In the genomic region with DNA sequence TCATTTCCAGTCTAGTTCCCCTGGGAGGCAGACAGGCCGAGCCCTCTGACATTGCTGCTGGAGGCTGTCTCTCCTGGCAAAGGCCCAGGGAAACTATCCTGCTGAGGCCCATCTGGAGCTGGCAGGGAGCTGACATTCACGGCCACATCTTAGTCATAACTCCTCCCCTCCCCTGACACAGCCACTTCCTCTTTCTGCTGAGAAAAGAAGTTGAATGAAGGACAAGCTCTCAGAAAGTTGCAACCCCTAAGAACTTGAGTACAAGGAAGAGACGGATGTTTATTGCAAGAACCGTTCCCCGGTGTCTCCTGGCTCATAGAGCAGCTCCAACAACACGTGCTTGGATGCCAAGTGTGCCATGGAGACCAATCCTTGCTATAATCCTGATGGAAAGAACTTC, we compare ENCODE assay signal across 8 cellular contexts. TPM values are rescaled to one million over a fixed set of nuclear protein-coding genes. Genes with fewer than 3 reads are reported as not detected.
DNase-seq lines count a peak whose midpoint lies in the region; ATAC-seq and TF ChIP-seq lines count a peak whose summit lies in the region.
"Not testable (repeated sequence)": the region's sequence is repeated elsewhere in the genome, so short reads cannot be mapped to it uniquely, and the experiment has no call there.

No MANE protein-coding gene starts in this region.

- not testable (repeated sequence) for H3K36me3 ChIP-seq in OCI-LY7 (ENCODE audit: insufficient read depth, low read length)

- H4K20me1 ChIP-seq in OCI-LY7 (ENCODE audit: insufficient read depth, low read length): not testable (repeated sequence)

- not testable (repeated sequence) for BruUV-seq in OCI-LY7 (replicated peaks; lab: Mats Ljungman, UMichigan)

- peak overlapping the region; percentile 80 for H3K27ac Mint-ChIP-seq in stimulated activated naive CD8-positive, alpha-beta T cell treated with anti-CD3 and anti-CD28 coated beads, Interleukin-15, Interleukin-2, amounts not matched to agents 100 ng/mL and 50 ng/mL, for 24 hours

- not testable (repeated sequence) for H3K4me3 Mint-ChIP-seq in stimulated activated naive CD8-positive, alpha-beta T cell treated with anti-CD3 and anti-CD28 coated beads, Interleukin-15, Interleukin-2, amounts not matched to agents 100 ng/mL and 50 ng/mL, for 24 hours

- H3K4me2 ChIP-seq in OCI-LY7 (ENCODE audit: low read length): peak overlapping the region; percentile 40; the same call in 1 of the 2 replicates

- ATAC-seq in GM21576 (IDR thresholded peaks at IDR 0.05; ENCODE audit: unreplicated experiment) (peak; percentile 96), HG03520 (IDR thresholded peaks at IDR 0.05; ENCODE audit: unreplicated experiment) (peak; percentile 94)

- H2AFZ ChIP-seq in OCI-LY7 (ENCODE audit: low read length): not testable (repeated sequence)

- POLR2A ChIA-PET in OCI-LY7 (lab: Charles Lee): not testable (repeated sequence)

- H3K27me3 Mint-ChIP-seq in stimulated activated naive CD8-positive, alpha-beta T cell treated with anti-CD3 and anti-CD28 coated beads, Interleukin-15, Interleukin-2, amounts not matched to agents 100 ng/mL and 50 ng/mL, for 24 hours: not testable (repeated sequence)

- intact Hi-C loops in OCI-LY7 (cut with micrococcal nuclease; ENCODE audit: unreplicated experiment): not testable (repeated sequence)

- H3K36me3 Mint-ChIP-seq in stimulated activated naive CD8-positive, alpha-beta T cell treated with anti-CD3 and anti-CD28 coated beads, Interleukin-15, Interleukin-2, amounts not matched to agents 100 ng/mL and 50 ng/mL, for 24 hours (ENCODE audit: low read depth): not testable (repeated sequence)

- not testable (repeated sequence) for TF ChIP-seq CTCF in OCI-LY7 (conservative IDR thresholded peaks at IDR 0.05; ENCODE audit: low read length)

- not testable (repeated sequence) for TF ChIP-seq POLR2A in erythroblast (IDR thresholded peaks at IDR 0.05; ENCODE audit: low read length)

- not testable (repeated sequence) for H3K9me3 Mint-ChIP-seq in stimulated activated naive CD8-positive, alpha-beta T cell treated with anti-CD3 and anti-CD28 coated beads, Interleukin-15, Interleukin-2, amounts not matched to agents 100 ng/mL and 50 ng/mL, for 24 hours

- H3K4me1 Mint-ChIP-seq in stimulated activated naive CD8-positive, alpha-beta T cell treated with anti-CD3 and anti-CD28 coated beads, Interleukin-15, Interleukin-2, amounts not matched to agents 100 ng/mL and 50 ng/mL, for 24 hours (ENCODE audit: low read depth): peaks cover 23% of the 10 kb centered on the region

- peak; percentile 87 for DNase-seq in Daoy (ENCODE audit: low read depth)
- peak; percentile 49 for DNase-seq in OCI-LY7 (ENCODE audit: low spot score)
- peak; percentile 55 for DNase-seq in activated CD8-positive, alpha-beta memory T cell treated with anti-CD3 and anti-CD28 coated beads, Interleukin-2, amount 50 U/mL, for 4 hours
- peak; percentile 78 to 80 for DNase-seq in erythroblast (lab: John Stamatoyannopoulos, UW)
- DNase-seq in myocyte (ENCODE audit: low read depth): peak; percentile 80

- H3K9me3 ChIP-seq in OCI-LY7 (ENCODE audit: low read length): not testable (repeated sequence)

- CTCF ChIA-PET in OCI-LY7 (lab: Charles Lee; ENCODE audit: unreplicated experiment): not testable (repeated sequence)

- H3K4me3 ChIP-seq in OCI-LY7 (ENCODE audit: low read depth, low read length, poor library complexity, severe bottlenecking): not testable (repeated sequence)

- not testable (repeated sequence) for H3K4me1 ChIP-seq in OCI-LY7 (ENCODE audit: insufficient read depth, low read length, poor library complexity, severe bottlenecking)

- H3K27ac ChIP-seq in OCI-LY7 (ENCODE audit: low read depth, low read length, poor library complexity, severe bottlenecking): peak overlapping the region; percentile 35

- not testable (repeated sequence) for H3K9me2 ChIP-seq in OCI-LY7 (ENCODE audit: insufficient read depth, low read length)

- H3K79me2 ChIP-seq in OCI-LY7 (ENCODE audit: insufficient read depth, low read depth, low read length): not testable (repeated sequence)

RNA-seq across cellular contexts. Expression of a gene that starts 21.1 kb away (rescaled TPM):
- total RNA-seq in Daoy (2014; rRNA removed; shearing (Covaris generic)): 2.9 and 4.4 TPM in 2 replicates
- 5.0 and 5.4 TPM in 2 replicates for total RNA-seq in OCI-LY7 (2014; rRNA removed; shearing (Covaris generic))
- total RNA-seq in OCI-LY7 (2022) (8.5 and 12.2 TPM in 2 replicates), myocyte (13.9 and 14.6 TPM in 2 replicates)
- polyA plus RNA-seq in myocyte (2012): 37.3 TPM
